1 cellular context compared by ENCODE assay signal in genomic region chr1:20661235-20662109, GRCh38.
TF ChIP-seq lines count a peak whose summit lies in the region.

Gene DDOST, minus strand, starts transcription at chr1:20661369. Its CDS starts 19 bp downstream, at chr1:20661350.

TF ChIP-seq in HepG2, 621 proteins besides CTCF, POLR2A, EP300 and RAD21 (continued from another document and continues in another):
- TF ChIP-seq TFDP1 (CRISPR knock-in tag; IDR thresholded peaks at IDR 0.05; ENCODE audit: borderline replicate concordance): peak; percentile 71; the same call in 1 of the 2 replicates
- TF ChIP-seq TAF15 (IDR thresholded peaks at IDR 0.05; ENCODE audit: low read depth, low read length, poor library complexity, severe bottlenecking): no peak
- peak; percentile 78 for TF ChIP-seq POGZ (CRISPR knock-in tag; IDR thresholded peaks at IDR 0.05)
- no peak for TF ChIP-seq ZNF468 (CRISPR knock-in tag; IDR thresholded peaks at IDR 0.05)
- TF ChIP-seq THAP7 (CRISPR knock-in tag; IDR thresholded peaks at IDR 0.05): peak; percentile 68; the same call in 1 of the 2 replicates
- TF ChIP-seq MED1 (CRISPR knock-in tag; IDR thresholded peaks at IDR 0.05): peak; percentile 34
- TF ChIP-seq GMEB1 (CRISPR knock-in tag; IDR thresholded peaks at IDR 0.05; ENCODE audit: borderline replicate concordance): peak; percentile 91
- TF ChIP-seq KLF11 (CRISPR knock-in tag; IDR thresholded peaks at IDR 0.05): peak; percentile 50; the same call in 1 of the 2 replicates
- TF ChIP-seq DNMT3B (CRISPR knock-in tag; conservative IDR thresholded peaks at IDR 0.05): peak; percentile 77; the same call in 1 of the 2 replicates
- TF ChIP-seq ZNF878 (CRISPR knock-in tag; IDR thresholded peaks at IDR 0.05): no peak
- peak; percentile 40 for TF ChIP-seq SKI (IDR thresholded peaks at IDR 0.05; ENCODE audit: partially characterized antibody)
- peak; percentile 45; the same call in 1 of the 2 replicates for TF ChIP-seq RELA (CRISPR knock-in tag; IDR thresholded peaks at IDR 0.05)
- 0 out of 2 replicates have a peak, but pooled peaks have one; percentile 50 for TF ChIP-seq CCDC6 (CRISPR knock-in tag; IDR thresholded peaks at IDR 0.05)
- 0 out of 2 replicates have a peak, but pooled peaks have one; percentile 23 for TF ChIP-seq NKX3-1 (CRISPR knock-in tag; IDR thresholded peaks at IDR 0.05)
- no peak for TF ChIP-seq WIZ (CRISPR knock-in tag; IDR thresholded peaks at IDR 0.05)
- TF ChIP-seq TEF (CRISPR knock-in tag; IDR thresholded peaks at IDR 0.05): no peak
- TF ChIP-seq ZNF414 (CRISPR knock-in tag; IDR thresholded peaks at IDR 0.05): peak; percentile 29
- peak; percentile 18 for TF ChIP-seq MED8 (CRISPR knock-in tag; IDR thresholded peaks at IDR 0.05; ENCODE audit: insufficient replicate concordance)
- peak; percentile 61; the same call in 1 of the 2 replicates for TF ChIP-seq TBX2 (CRISPR knock-in tag; IDR thresholded peaks at IDR 0.05; ENCODE audit: borderline replicate concordance)
- TF ChIP-seq PAXIP1 (CRISPR knock-in tag; conservative IDR thresholded peaks at IDR 0.05): peak; percentile 47; the same call in 1 of the 2 replicates
- no peak for TF ChIP-seq GPN1 (CRISPR knock-in tag; IDR thresholded peaks at IDR 0.05; ENCODE audit: borderline replicate concordance)
- 0 out of 2 replicates have a peak, but pooled peaks have one; percentile 16 for TF ChIP-seq TSC22D2 (CRISPR knock-in tag; IDR thresholded peaks at IDR 0.05; ENCODE audit: borderline replicate concordance)
- TF ChIP-seq ZFP36 (IDR thresholded peaks at IDR 0.05; ENCODE audit: borderline replicate concordance, low read depth, low read length, partially characterized antibody): no peak
- no peak for TF ChIP-seq ARID5B (CRISPR knock-in tag; IDR thresholded peaks at IDR 0.05)
- TF ChIP-seq FOXK1 (CRISPR knock-in tag; IDR thresholded peaks at IDR 0.05; ENCODE audit: borderline replicate concordance, low read depth): peak; percentile 75
- TF ChIP-seq ZSCAN25 (CRISPR knock-in tag; IDR thresholded peaks at IDR 0.05): 0 out of 2 replicates have a peak, but pooled peaks have one; percentile 34
- TF ChIP-seq CENPT (CRISPR knock-in tag; IDR thresholded peaks at IDR 0.05; ENCODE audit: low read depth): 0 out of 2 replicates have a peak, but pooled peaks have one; percentile 43
- peak; percentile 9; the same call in 1 of the 2 replicates for TF ChIP-seq JUN (CRISPR knock-in tag; IDR thresholded peaks at IDR 0.05)
- no peak for TF ChIP-seq ZBTB4 (CRISPR knock-in tag; IDR thresholded peaks at IDR 0.05; ENCODE audit: borderline replicate concordance)
- peak; percentile 92 for TF ChIP-seq HNF1B (CRISPR knock-in tag; IDR thresholded peaks at IDR 0.05)
- no peak for TF ChIP-seq ZNF121 (CRISPR knock-in tag; IDR thresholded peaks at IDR 0.05)
- 0 out of 2 replicates have a peak, but pooled peaks have one; percentile 11 for TF ChIP-seq SOX5 (CRISPR knock-in tag; IDR thresholded peaks at IDR 0.05; ENCODE audit: borderline replicate concordance)
- peak; percentile 25; the same call in 1 of the 2 replicates for TF ChIP-seq ZNF543 (CRISPR knock-in tag; IDR thresholded peaks at IDR 0.05)
- peak; percentile 31 for TF ChIP-seq ZNF446 (CRISPR knock-in tag; IDR thresholded peaks at IDR 0.05)
- TF ChIP-seq PHF8 (CRISPR knock-in tag; IDR thresholded peaks at IDR 0.05): peak; percentile 96
- no peak for TF ChIP-seq SMARCC2 (IDR thresholded peaks at IDR 0.05)
